15 cellular contexts compared by ENCODE assay signal in the genomic region with DNA sequence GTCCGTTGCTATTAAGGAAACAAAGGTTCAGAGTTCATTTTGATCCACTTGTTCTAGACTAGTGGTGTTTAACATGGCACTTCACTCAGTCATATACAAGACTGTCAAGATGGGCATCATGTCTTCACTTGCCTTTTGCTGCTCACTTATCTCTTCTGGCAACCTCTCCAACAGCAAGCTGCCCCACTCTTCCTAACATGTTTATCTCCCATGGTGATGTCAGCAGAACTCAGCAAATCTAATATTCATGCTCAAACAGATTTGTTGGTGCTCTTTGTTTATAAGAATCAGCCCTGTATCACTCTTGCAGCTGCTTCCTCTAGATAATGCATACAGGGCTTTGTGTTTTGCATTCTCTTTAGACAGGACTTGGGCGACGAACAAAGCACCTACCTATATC.
"Had no signal": no experiment of that assay in that cellular context is flagged by ENCODE, and none has a peak within 500 bp of the region (broad histone marks: within the 10 kb centered on the region; RNA-seq: fewer than 3 reads in every experiment).

No MANE protein-coding gene starts in this region.

- H3K4me3 ChIP-seq: lower lobe of right lung, testis, vagina had no signal

- H3K27ac ChIP-seq: foreskin keratinocyte, lower lobe of right lung, testis, vagina had no signal

- H3K27me3 ChIP-seq: foreskin keratinocyte, testis, vagina had no signal

- H3K36me3 ChIP-seq: lower lobe of right lung, vagina had no signal

- ATAC-seq: foreskin keratinocyte; left lobe of liver; lower lobe of right lung; naive thymus-derived CD8-positive, alpha-beta T cell; WTC11 had no signal

- H3K4me1 ChIP-seq: foreskin keratinocyte, lower lobe of right lung, testis, vagina had no signal

- DNase-seq: activated gamma-delta T cell treated with Interleukin-2 at 50 U/mL for 16 hours; activated T-cell treated with anti-CD3 and anti-CD28 coated beads, Interleukin-2, amount 50 U/mL, for 1 hour; aorta; caudate nucleus; effector CD4-positive, alpha-beta T cell; foreskin keratinocyte; kidney; lower lobe of right lung; naive thymus-derived CD8-positive, alpha-beta T cell; stimulated activated CD4-positive, alpha-beta T cell treated with anti-CD3 and anti-CD28 coated beads, Interleukin-4, amount 100 ng/mL, for 1 hour; stimulated activated naive CD4-positive, alpha-beta T cell; testis had no signal

- H3K9me3 ChIP-seq: lower lobe of right lung, testis, vagina had no signal
